ENCODE assay signal across 8 cellular contexts in the genomic region with DNA sequence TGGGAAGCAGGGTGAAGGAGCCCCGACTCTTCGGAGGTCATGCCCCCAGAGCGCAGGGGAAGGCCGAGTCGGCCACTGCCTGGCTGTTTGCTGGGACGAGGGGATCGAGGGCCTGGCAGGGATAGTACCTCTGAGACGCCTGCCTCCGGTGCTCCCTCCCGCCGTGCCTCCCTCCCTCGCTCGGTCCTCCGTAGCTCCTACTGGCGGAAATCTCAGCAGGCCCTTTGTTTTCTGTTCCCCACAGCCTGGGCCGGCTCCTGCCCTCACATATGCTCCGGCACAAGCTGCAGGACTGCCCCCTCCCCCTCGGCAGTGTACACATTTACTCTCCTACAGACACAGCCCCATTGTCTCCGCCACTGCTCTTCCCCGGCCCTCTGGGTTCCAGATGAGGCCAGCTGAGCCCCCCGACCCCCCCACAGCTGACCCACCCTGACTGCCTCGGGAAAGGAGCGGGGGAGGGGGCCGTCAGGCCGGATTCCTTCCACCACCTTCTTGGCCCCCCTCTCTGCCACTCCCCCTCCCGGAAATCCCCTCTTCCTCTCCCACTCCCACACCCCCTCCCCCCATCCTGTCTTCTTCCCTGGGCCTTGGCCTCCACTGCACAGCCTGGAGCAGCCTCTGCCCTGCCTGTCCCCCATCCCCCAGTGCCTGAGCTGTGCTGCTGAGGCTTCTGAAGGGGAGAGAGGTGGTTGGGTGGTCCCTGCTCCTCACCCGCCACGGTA. TPM values are rescaled to one million over a fixed set of nuclear protein-coding genes. Genes with fewer than 3 reads are reported as not detected.
DNase-seq lines count a peak whose midpoint lies in the region; ATAC-seq and TF ChIP-seq lines count a peak whose summit lies in the region.

No MANE protein-coding gene starts in this region.

- H3K4me1 ChIP-seq in SJCRH30 (peaks cover 30% of the 10 kb centered on the region), lower lobe of right lung (peaks cover 81% of the 10 kb centered on the region)

- H3K27me3 ChIP-seq in SJCRH30 = no peaks in the 10 kb centered on the region
- H3K27me3 ChIP-seq in lower lobe of right lung (ENCODE audit: low read depth) = no peaks in the 10 kb centered on the region

- peaks cover 52% of the 10 kb centered on the region for H3K36me3 Mint-ChIP-seq in effector memory CD8-positive, alpha-beta T cell (ENCODE audit: insufficient read depth)

- H3K9me3 ChIP-seq in SJCRH30 (replicated peaks) (no peaks in the 10 kb centered on the region), lower lobe of right lung (no peaks in the 10 kb centered on the region)

- peaks cover 12 to 14% of the 10 kb centered on the region in 2 donors for H3K4me1 Mint-ChIP-seq in effector memory CD8-positive, alpha-beta T cell (ENCODE audit: low read depth in 2 of 2)

- intact Hi-C loops in lower lobe of right lung (cut with DNase I) = no loop called here

- DNase-seq in CD1c-positive myeloid dendritic cell (ENCODE audit: extremely low spot score) (peak; percentile 48), HT-29 (ENCODE audit: low spot score) (peak; percentile 45), SJCRH30 (peak; percentile 84 to 85), lower lobe of right lung (peak; percentile 65), stromal cell of bone marrow (ENCODE audit: low read depth) (peak; percentile 8), T1000 (lab: John Stamatoyannopoulos, UW) (no peak)
- DNase-seq in effector memory CD8-positive, alpha-beta T cell = peak in 1 of 3 experiments; percentile 30

- H3K27me3 Mint-ChIP-seq in effector memory CD8-positive, alpha-beta T cell = no peaks in the 10 kb centered on the region

- H3K4me3 ChIP-seq in SJCRH30 (peak overlapping the region; percentile 95), lower lobe of right lung (peak overlapping the region; percentile 74)

- H3K9me3 Mint-ChIP-seq in effector memory CD8-positive, alpha-beta T cell = no peaks in the 10 kb centered on the region

- peaks cover 40% of the 10 kb centered on the region for H3K36me3 ChIP-seq in SJCRH30
- H3K36me3 ChIP-seq in lower lobe of right lung = peaks cover 31% of the 10 kb centered on the region

- peak overlapping the region; percentile 80 for H3K4me3 Mint-ChIP-seq in effector memory CD8-positive, alpha-beta T cell

- H3K27ac ChIP-seq in SJCRH30 = peak overlapping the region; percentile 73
- H3K27ac ChIP-seq in lower lobe of right lung = peak overlapping the region; percentile 94

- TF ChIP-seq CTCF in lower lobe of right lung (IDR thresholded peaks at IDR 0.05) = no peak

- H3K27ac Mint-ChIP-seq in effector memory CD8-positive, alpha-beta T cell = peak overlapping the region; percentile 82 to 92

- ATAC-seq in effector memory CD8-positive, alpha-beta T cell (replicated peaks) = peak; percentile 4
- ATAC-seq in lower lobe of right lung (peak in 1 of 2 donors; percentile 0), GM21390 (IDR thresholded peaks at IDR 0.05; ENCODE audit: unreplicated experiment) (no peak)

RNA-seq across cellular contexts. Expression of a gene that starts 1.4 kb away (rescaled TPM):
- total RNA-seq in HT-29 (2014; rRNA removed; shearing (Covaris generic)) = 295 and 307 TPM in 2 replicates
- total RNA-seq in SJCRH30 (2014; rRNA removed; shearing (Covaris generic)) = 118 and 123 TPM in 2 replicates
- 52.8 TPM for total RNA-seq in lower lobe of right lung

RNA-seq across cellular contexts. Expression of a gene that starts 16.6 kb away (rescaled TPM):
- 13.9 and 15.0 TPM in 2 replicates for total RNA-seq in HT-29 (2014; rRNA removed; shearing (Covaris generic))
- total RNA-seq in SJCRH30 (2014; rRNA removed; shearing (Covaris generic)) = 1.7 and 2.6 TPM in 2 replicates
- 11.3 TPM for total RNA-seq in lower lobe of right lung

RNA-seq across cellular contexts. Expression of a gene that starts 19.2 kb away (rescaled TPM):
- total RNA-seq in HT-29 (2014; rRNA removed; shearing (Covaris generic)) = 30.6 and 44.6 TPM in 2 replicates
- total RNA-seq in SJCRH30 (2014; rRNA removed; shearing (Covaris generic)) = 7.5 and 10.0 TPM in 2 replicates
- total RNA-seq in lower lobe of right lung = 19.8 TPM

RNA-seq across cellular contexts. Expression of a gene that starts 25.4 kb away (rescaled TPM):
- 601 and 602 TPM in 2 replicates for total RNA-seq in HT-29 (2014; rRNA removed; shearing (Covaris generic))
- total RNA-seq in SJCRH30 (2014; rRNA removed; shearing (Covaris generic)) = 1,716 and 1,788 TPM in 2 replicates
- total RNA-seq in lower lobe of right lung = 1,156 TPM

RNA-seq across cellular contexts. Expression of a gene that starts 27.5 kb away (rescaled TPM):
- 0.97 TPM in 1 of 2 replicates, not detected in the other for total RNA-seq in HT-29 (2014; rRNA removed; shearing (Covaris generic))
- 191 and 201 TPM in 2 replicates for total RNA-seq in SJCRH30 (2014; rRNA removed; shearing (Covaris generic))
- total RNA-seq in lower lobe of right lung = 62.3 TPM
